1 cellular context compared by ENCODE assay signal in genomic region chr11:122751298-122752070, GRCh38.
TF ChIP-seq lines count a peak whose summit lies in the region.

No MANE protein-coding gene starts in this region.

TF ChIP-seq in IMR-90, 13 proteins besides CTCF, POLR2A, EP300 and RAD21 (continued from another document):
- TF ChIP-seq USF2 (IDR thresholded peaks at IDR 0.05; ENCODE audit: low read depth, low read length) = no peak
